22 cellular contexts compared by ENCODE assay signal in genomic region chr13:58883405-58883804, GRCh38.
"Had no signal": no experiment of that assay in that cellular context is flagged by ENCODE, and none has a peak within 500 bp of the region (broad histone marks: within the 10 kb centered on the region; RNA-seq: fewer than 3 reads in every experiment).

No MANE protein-coding gene starts in this region.

- DNase-seq: IMR-90; Karpas-422; KG1; MG63; NCI-H1092; NCI-H1105 treated with DMSO at 0.1 percent for 48 hours; NCI-H1417 treated with DMSO at 0.1 percent for 48 hours; NCI-H146; NCI-H1694 treated with DMSO at 0.1 percent for 48 hours; NCI-H1930; NCI-H2081; NCI-H2107; NCI-H2227 treated with DMSO at 0.1 percent for 48 hours; NCI-H526 treated with DMSO at 0.1 percent for 48 hours; NCI-H774; NK-92 treated with Interleukin-12 subunit alpha and Interleukin-12 subunit beta, amount 100 ng/mL, for 24 hours; PC-3; SHP77 had no signal

- ATAC-seq: HepG2, Panc1, PC-3, SK-N-SH treated with all-trans-retinoic acid at 6 μM for 48 hours had no signal

- H3K27ac ChIP-seq: RWPE1 had no signal

- H3K4me3 ChIP-seq: MG63 had no signal

- H3K27me3 ChIP-seq: MG63 had no signal

- H3K36me3 ChIP-seq: MG63 had no signal
